Comparison of ENCODE assay signal across 9 cellular contexts in the genomic region with DNA sequence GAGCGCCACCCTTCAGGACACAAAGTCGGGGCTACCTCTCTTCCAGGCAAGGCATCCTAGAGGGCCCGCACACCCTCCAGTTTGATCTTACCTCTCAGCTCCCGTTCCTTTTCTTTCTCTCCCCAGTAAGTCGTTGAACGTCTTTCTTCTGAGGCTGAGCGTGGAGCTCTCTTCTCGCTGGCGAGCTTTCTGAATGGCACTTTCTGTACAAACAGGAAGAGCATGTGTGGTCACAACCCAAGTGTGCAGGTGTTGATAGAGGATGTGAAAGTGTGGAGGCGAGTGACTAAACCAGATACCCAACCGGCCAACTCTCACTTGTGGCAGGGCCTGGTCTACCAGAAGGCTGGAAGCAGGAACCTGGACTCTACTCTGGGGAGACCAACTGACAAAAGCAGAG. TPM values are rescaled to one million over a fixed set of nuclear protein-coding genes. Genes with fewer than 3 reads are reported as not detected.
DNase-seq lines count a peak whose midpoint lies in the region; ATAC-seq and TF ChIP-seq lines count a peak whose summit lies in the region.
"Had no signal": no experiment of that assay in that cellular context is flagged by ENCODE, and none has a peak within 500 bp of the region (broad histone marks: within the 10 kb centered on the region; RNA-seq: fewer than 3 reads in every experiment).

A gene with protein sequence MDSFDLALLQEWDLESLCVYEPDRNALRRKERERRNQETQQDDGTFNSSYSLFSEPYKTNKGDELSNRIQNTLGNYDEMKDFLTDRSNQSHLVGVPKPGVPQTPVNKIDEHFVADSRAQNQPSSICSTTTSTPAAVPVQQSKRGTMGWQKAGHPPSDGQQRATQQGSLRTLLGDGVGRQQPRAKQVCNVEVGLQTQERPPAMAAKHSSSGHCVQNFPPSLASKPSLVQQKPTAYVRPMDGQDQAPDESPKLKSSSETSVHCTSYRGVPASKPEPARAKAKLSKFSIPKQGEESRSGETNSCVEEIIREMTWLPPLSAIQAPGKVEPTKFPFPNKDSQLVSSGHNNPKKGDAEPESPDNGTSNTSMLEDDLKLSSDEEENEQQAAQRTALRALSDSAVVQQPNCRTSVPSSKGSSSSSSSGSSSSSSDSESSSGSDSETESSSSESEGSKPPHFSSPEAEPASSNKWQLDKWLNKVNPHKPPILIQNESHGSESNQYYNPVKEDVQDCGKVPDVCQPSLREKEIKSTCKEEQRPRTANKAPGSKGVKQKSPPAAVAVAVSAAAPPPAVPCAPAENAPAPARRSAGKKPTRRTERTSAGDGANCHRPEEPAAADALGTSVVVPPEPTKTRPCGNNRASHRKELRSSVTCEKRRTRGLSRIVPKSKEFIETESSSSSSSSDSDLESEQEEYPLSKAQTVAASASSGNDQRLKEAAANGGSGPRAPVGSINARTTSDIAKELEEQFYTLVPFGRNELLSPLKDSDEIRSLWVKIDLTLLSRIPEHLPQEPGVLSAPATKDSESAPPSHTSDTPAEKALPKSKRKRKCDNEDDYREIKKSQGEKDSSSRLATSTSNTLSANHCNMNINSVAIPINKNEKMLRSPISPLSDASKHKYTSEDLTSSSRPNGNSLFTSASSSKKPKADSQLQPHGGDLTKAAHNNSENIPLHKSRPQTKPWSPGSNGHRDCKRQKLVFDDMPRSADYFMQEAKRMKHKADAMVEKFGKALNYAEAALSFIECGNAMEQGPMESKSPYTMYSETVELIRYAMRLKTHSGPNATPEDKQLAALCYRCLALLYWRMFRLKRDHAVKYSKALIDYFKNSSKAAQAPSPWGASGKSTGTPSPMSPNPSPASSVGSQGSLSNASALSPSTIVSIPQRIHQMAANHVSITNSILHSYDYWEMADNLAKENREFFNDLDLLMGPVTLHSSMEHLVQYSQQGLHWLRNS (N-terminal part only) (minus strand): TSS at position 198 of the 400 bp plus-strand sequence. CDS start 38,136 bp downstream, outside the sequence.

- H3K27me3 Mint-ChIP-seq in naive thymus-derived CD8-positive, alpha-beta T cell = peaks cover 0 to 10% (median 0%) of the 10 kb centered on the region in 5 donors

- no peak within 1 kb of the TSS for H2AFZ ChIP-seq in GM23248

- no peak within 1 kb of the TSS for H3K27ac ChIP-seq in cardiac muscle cell
- H3K27ac ChIP-seq in left ventricle myocardium inferior (replicated peaks) = no peak within 1 kb of the TSS
- H3K27ac ChIP-seq in GM23248 = no peak within 1 kb of the TSS
- H3K27ac ChIP-seq: VCaP had no signal

- H3K4me3 Mint-ChIP-seq in naive thymus-derived CD8-positive, alpha-beta T cell = peak within 1 kb of the TSS; percentile 63 to 92 (median 84)

- H3K4me3 ChIP-seq in cardiac muscle cell = no peak within 1 kb of the TSS
- H3K4me3 ChIP-seq in left ventricle myocardium inferior = no peak within 1 kb of the TSS
- no peak within 1 kb of the TSS for H3K4me3 ChIP-seq in GM23248

- no peaks in the 10 kb centered on the region for H3K79me2 ChIP-seq in GM23248 (ENCODE audit: insufficient read depth)

- no peak within 1 kb of the TSS for H3K4me2 ChIP-seq in GM23248 (ENCODE audit: unreplicated experiment)

- peak; percentile 98 for ATAC-seq in HG03439 (IDR thresholded peaks at IDR 0.05; ENCODE audit: unreplicated experiment)
- peak; percentile 79 to 85 for ATAC-seq in naive thymus-derived CD8-positive, alpha-beta T cell

- no peaks in the 10 kb centered on the region for H3K36me3 ChIP-seq in cardiac muscle cell
- H3K36me3 ChIP-seq in left ventricle myocardium inferior = no peaks in the 10 kb centered on the region
- H3K36me3 ChIP-seq in GM23248 (ENCODE audit: low read depth) = no peaks in the 10 kb centered on the region

- intact Hi-C loops in left ventricle myocardium inferior (cut with micrococcal nuclease) = no loop called here

- H3K9me3 ChIP-seq in cardiac muscle cell (ENCODE audit: low read depth) = no peaks in the 10 kb centered on the region
- no peaks in the 10 kb centered on the region for H3K9me3 ChIP-seq in left ventricle myocardium inferior (replicated peaks)
- H3K9me3 ChIP-seq in GM23248 (ENCODE audit: low read depth) = no peaks in the 10 kb centered on the region

- H3K4me1 Mint-ChIP-seq in naive thymus-derived CD8-positive, alpha-beta T cell = peaks cover 28 to 76% (median 57%) of the 10 kb centered on the region in 4 donors

- H3K27me3 ChIP-seq in cardiac muscle cell (no peaks in the 10 kb centered on the region), left ventricle myocardium inferior (ENCODE audit: low read depth) (peaks cover 6% of the 10 kb centered on the region), GM23248 (replicated peaks; ENCODE audit: insufficient read depth) (peaks cover 6% of the 10 kb centered on the region; the same call in 1 of the 2 replicates)

- peak within 1 kb of the TSS; percentile 80 to 99 (median 88) for H3K27ac Mint-ChIP-seq in naive thymus-derived CD8-positive, alpha-beta T cell

- H4K20me1 ChIP-seq in GM23248 (ENCODE audit: insufficient read depth) = no peaks in the 10 kb centered on the region

- 76% methylated on average over 11 of the region's 11 CpGs for WGBS in GM23248 (ENCODE audit: low coverage in 1 of 2, low lambda C conversion rate in 2 of 2, missing lambda C conversion rate in 2 of 2), 2 experiments

- H3K4me1 ChIP-seq in cardiac muscle cell (ENCODE audit: low read depth) = no peaks in the 10 kb centered on the region
- no peaks in the 10 kb centered on the region for H3K4me1 ChIP-seq in left ventricle myocardium inferior
- no peaks in the 10 kb centered on the region for H3K4me1 ChIP-seq in GM23248 (ENCODE audit: insufficient read depth)

- POLR2A ChIA-PET in naive thymus-derived CD8-positive, alpha-beta T cell (lab: Charles Lee) = no interaction called here

- in situ Hi-C loops in GM23248 (cut with MboI) = no loop called here

- no peaks in the 10 kb centered on the region for H3F3A ChIP-seq in GM23248 (ENCODE audit: insufficient read depth)

- H3K36me3 Mint-ChIP-seq in naive thymus-derived CD8-positive, alpha-beta T cell = no peaks in the 10 kb centered on the region

- TF ChIP-seq CTCF in cardiac muscle cell (IDR thresholded peaks at IDR 0.05; ENCODE audit: low read depth, low read length) (no peak), left ventricle myocardium inferior (IDR thresholded peaks at IDR 0.05; ENCODE audit: borderline replicate concordance) (no peak)

- DNase-seq in cardiac muscle cell (ENCODE audit: low read depth in 1 of 2, low spot score in 1 of 2) = no peak
- DNase-seq in left ventricle myocardium inferior = no peak
- DNase-seq in activated CD8-positive, alpha-beta memory T cell treated with anti-CD3 and anti-CD28 coated beads for 48 hours (ENCODE audit: low read depth in 2 of 3, low spot score in 2 of 3) = peak in 2 of 3 experiments; percentile 21 to 27
- DNase-seq in naive thymus-derived CD8-positive, alpha-beta T cell = peak in 5 of 10 donors; percentile 11 to 64 (median 36)
- DNase-seq in retina = no peak
- no peak for DNase-seq in NCI-H1048 (lab: John Stamatoyannopoulos, UW)
- no peak for DNase-seq in GM23248

- no peaks in the 10 kb centered on the region for H3K9me2 ChIP-seq in GM23248 (ENCODE audit: insufficient read depth)

- no peak within 1 kb of the TSS for H3K9ac ChIP-seq in GM23248

- H3K9me3 Mint-ChIP-seq in naive thymus-derived CD8-positive, alpha-beta T cell = peaks cover 0 to 11% (median 0%) of the 10 kb centered on the region in 9 donors

RNA-seq across cellular contexts. Expression of the gene that starts here (rescaled TPM):
- total RNA-seq in cardiac muscle cell (12.8 and 16.2 TPM in 2 replicates), left ventricle myocardium inferior (8.0 TPM)
- polyA plus RNA-seq in cardiac muscle cell (12.0 and 12.2 TPM in 2 replicates), GM23248 (2016; fragmentation: Nextera tagmentation; extraction: Ambion mirVana) (0.56 and 0.75 TPM in 2 replicates)
- 10 to 100 TPM; 10.1 to 11.9 TPM for total RNA-seq in naive thymus-derived CD8-positive, alpha-beta T cell
- 1 to 10 TPM in 2 of 3 donors, under 1 TPM in 1; 0.50 to 2.8 (median 1.2) TPM for polyA plus RNA-seq in naive thymus-derived CD8-positive, alpha-beta T cell
- 0.76 and 0.86 TPM in 2 replicates for total RNA-seq in GM23248 (2014; rRNA removed; shearing (Covaris generic))

Comparison
In these comparisons a context has a peak if more than half of its experiments do, and no peak if none do; other contexts are left out.
1. DNase-seq: peak in activated CD8-positive, alpha-beta memory T cell treated with anti-CD3 and anti-CD28 coated beads for 48 hours (2 of 3); none in cardiac muscle cell (0 of 2), left ventricle myocardium inferior (single experiment), retina (single experiment), NCI-H1048 (single experiment) and GM23248 (single experiment).